ENCODE assay signal across 8 cellular contexts in the genomic region with DNA sequence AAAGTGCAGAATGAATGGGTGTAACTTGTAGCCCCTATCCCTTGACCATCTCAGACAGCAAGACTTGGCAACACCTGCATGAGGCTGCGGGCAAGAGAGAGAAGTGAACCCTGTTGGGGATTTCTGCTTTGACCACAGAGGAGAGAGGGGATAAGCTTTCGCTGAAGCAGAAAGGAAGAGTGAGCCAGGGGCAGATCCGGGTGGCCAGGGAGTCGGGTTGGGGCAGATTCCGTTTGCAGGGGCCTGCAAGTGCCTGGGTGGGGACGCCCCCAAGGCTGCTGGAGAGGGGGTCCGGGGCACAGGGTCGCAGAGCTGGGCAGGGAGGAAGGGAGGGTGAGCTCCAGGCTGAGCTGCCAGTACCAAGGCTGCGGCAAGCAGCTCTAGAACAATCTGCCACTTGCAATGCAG. TPM values are rescaled to one million over a fixed set of nuclear protein-coding genes. Genes with fewer than 3 reads are reported as not detected.
DNase-seq lines count a peak whose midpoint lies in the region; ATAC-seq and TF ChIP-seq lines count a peak whose summit lies in the region.

No MANE protein-coding gene starts in this region.

- WGBS in sigmoid colon, 2 donors = 52 to 64% methylated on average over 9 of the region's 9 CpGs

- no peak for TF ChIP-seq CTCF in lower lobe of right lung (IDR thresholded peaks at IDR 0.05)
- TF ChIP-seq CTCF in sigmoid colon (IDR thresholded peaks at IDR 0.05) = no peak

- H3K9me3 ChIP-seq in lower lobe of right lung (no peaks in the 10 kb centered on the region), sigmoid colon (no peaks in the 10 kb centered on the region)

- TF ChIP-seq EP300 in sigmoid colon (IDR thresholded peaks at IDR 0.05) = no peak

- H3K27me3 ChIP-seq in lower lobe of right lung (ENCODE audit: low read depth) = peaks cover 12% of the 10 kb centered on the region
- H3K27me3 ChIP-seq in sigmoid colon = peaks cover 0 to 23% (median 0%) of the 10 kb centered on the region in 3 donors

- H3K4me1 ChIP-seq in lower lobe of right lung = peaks cover 27% of the 10 kb centered on the region
- H3K4me1 ChIP-seq in sigmoid colon = peaks cover 0 to 11% (median 6%) of the 10 kb centered on the region in 4 donors

- ATAC-seq in GM18498 (IDR thresholded peaks at IDR 0.05; ENCODE audit: unreplicated experiment) = peak; percentile 49
- peak; percentile 41 for ATAC-seq in GM21619 (IDR thresholded peaks at IDR 0.05; ENCODE audit: unreplicated experiment)
- ATAC-seq in lower lobe of right lung = no peak
- no peak for ATAC-seq in HG02852 (IDR thresholded peaks at IDR 0.05; ENCODE audit: unreplicated experiment)

- TF ChIP-seq POLR2A in sigmoid colon (IDR thresholded peaks at IDR 0.05) = no peak

- H3K36me3 ChIP-seq in lower lobe of right lung (no peaks in the 10 kb centered on the region), sigmoid colon (no peaks in the 10 kb centered on the region)

- H3K27ac ChIP-seq in lower lobe of right lung = no peak overlapping the region
- no peak overlapping the region for H3K27ac ChIP-seq in sigmoid colon

- DNase-seq in NAMALWA (ENCODE audit: low spot score) = peak; percentile 96
- no peak for DNase-seq in lower lobe of right lung
- DNase-seq in sigmoid colon = no peak
- no peak for DNase-seq in OCI-M2 (lab: John Stamatoyannopoulos, UW; ENCODE audit: unreplicated experiment)
- DNase-seq in GDM1 (lab: John Stamatoyannopoulos, UW) = no peak

- intact Hi-C loops in lower lobe of right lung (cut with DNase I) = no loop called here
- intact Hi-C loops in sigmoid colon (cut with DNase I) = loop anchor here (5.0 kb wide), 1 partner anchor 96 kb away; no protein-coding TSS in a partner anchor

- H3K4me3 ChIP-seq in lower lobe of right lung (peak overlapping the region; percentile 40), sigmoid colon (no peak overlapping the region)

RNA-seq across cellular contexts. Expression of a gene that starts 25.3 kb away (rescaled TPM):
- total RNA-seq in lower lobe of right lung (28.3 TPM), sigmoid colon (10 to 100 TPM in 2 of 4 donors, 1 to 10 TPM in 2; 6.9 to 12.5 (median 10.0) TPM)
- polyA plus RNA-seq in sigmoid colon = 10 to 100 TPM in 1 of 3 donors, 1 to 10 TPM in 2; 1.2 to 23.1 (median 1.2) TPM

RNA-seq across cellular contexts. Expression of a gene that starts 37.5 kb away (rescaled TPM):
- 8.2 TPM for total RNA-seq in lower lobe of right lung
- total RNA-seq in sigmoid colon = 1 to 10 TPM; 3.5 to 5.8 (median 4.6) TPM
- polyA plus RNA-seq in sigmoid colon = 1 to 10 TPM in 2 of 3 donors, under 1 TPM in 1; 0.23 to 7.4 (median 1.2) TPM

Comparison
In these comparisons a context has a peak if more than half of its experiments do, and no peak if none do; other contexts are left out.
1. ATAC-seq: peak in GM18498 (single experiment) and GM21619 (single experiment); none in lower lobe of right lung (0 of 2) and HG02852 (single experiment).